Comparison of ENCODE assay signal across 1 cellular context in the genomic region with DNA sequence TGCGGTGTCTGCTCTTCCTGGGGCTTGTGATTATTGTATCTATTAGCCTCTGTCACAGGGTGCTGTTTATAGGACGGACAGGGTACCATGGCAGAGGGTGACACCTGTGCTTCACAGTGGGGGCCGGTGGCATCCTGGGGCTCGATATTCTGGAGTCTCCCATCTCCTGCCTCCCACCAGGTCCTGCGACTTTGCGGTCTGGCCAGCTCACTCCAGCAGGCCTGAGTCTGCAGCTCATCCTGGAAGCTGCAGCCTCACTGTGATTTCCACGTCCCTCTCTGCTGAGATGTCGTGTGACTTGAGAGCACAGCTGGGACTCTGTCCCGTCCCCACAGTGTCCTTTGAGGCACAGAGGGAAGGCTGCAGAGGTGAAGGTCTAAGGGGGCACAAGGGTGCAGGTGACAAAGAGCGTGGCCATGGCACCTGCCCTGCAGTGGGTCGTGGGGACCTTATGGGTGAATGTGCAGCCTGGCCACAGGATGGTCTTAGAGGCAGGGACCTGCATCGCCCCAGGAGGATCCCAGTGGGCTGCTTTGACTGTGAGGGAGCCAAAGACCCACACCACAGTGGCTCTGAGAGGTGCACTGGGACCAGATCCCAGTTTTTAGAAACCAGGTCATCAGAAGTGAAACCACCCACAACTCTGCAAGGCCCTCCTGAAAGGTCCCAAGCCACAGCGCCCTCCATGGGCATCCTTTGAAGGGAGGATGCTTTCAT.
TF ChIP-seq lines count a peak whose summit lies in the region.

No MANE protein-coding gene starts in this region.

TF ChIP-seq in GM23338, 12 proteins besides CTCF, POLR2A, EP300 and RAD21 (continued from another document):
- no peak for TF ChIP-seq POLR2AphosphoS5 (IDR thresholded peaks at IDR 0.05; ENCODE audit: low read depth)
- no peak for TF ChIP-seq CREB1 (CRISPR knock-in tag; IDR thresholded peaks at IDR 0.05; ENCODE audit: low read depth)
- no peak for TF ChIP-seq NANOG (IDR thresholded peaks at IDR 0.05; ENCODE audit: borderline replicate concordance)
- TF ChIP-seq JUNB (IDR thresholded peaks at IDR 0.05; ENCODE audit: unreplicated experiment), result no peak
